ENCODE assay signal across 1 cellular context in genomic region chr15:79878078-79878705, GRCh38.
TF ChIP-seq lines count a peak whose summit lies in the region.

No MANE protein-coding gene starts in this region.

TF ChIP-seq in K562, 482 proteins besides CTCF, POLR2A, EP300 and RAD21 (continued from another document):
- no peak for TF ChIP-seq SFPQ (IDR thresholded peaks at IDR 0.05; ENCODE audit: low read depth, low read length)
- peak; percentile 64; the same call in 1 of the 2 replicates for TF ChIP-seq CHAMP1 (IDR thresholded peaks at IDR 0.05)
- TF ChIP-seq ZNF511 (CRISPR knock-in tag; IDR thresholded peaks at IDR 0.05), result no peak
- TF ChIP-seq RFX7 (CRISPR knock-in tag; IDR thresholded peaks at IDR 0.05), result no peak
- peak; percentile 63; the same call in 1 of the 2 replicates for TF ChIP-seq HLTF (IDR thresholded peaks at IDR 0.05)
- TF ChIP-seq ZNF764 (CRISPR knock-in tag; IDR thresholded peaks at IDR 0.05; ENCODE audit: low read depth), result no peak
- no peak for TF ChIP-seq PYGO2 (tag; IDR thresholded peaks at IDR 0.05)
- TF ChIP-seq ZNF280A (IDR thresholded peaks at IDR 0.05; ENCODE audit: low read depth, partially characterized antibody), result peak; percentile 70
- TF ChIP-seq YY1 (IDR thresholded peaks at IDR 0.05; ENCODE audit: borderline replicate concordance in 1 of 3, control insufficient read depth in 1 of 3, extremely low read depth in 1 of 3, insufficient read depth in 3 of 3, insufficient read length in 1 of 3, insufficient replicate concordance in 2 of 3, low read depth in 1 of 3, low read length in 2 of 3), result no peak
